24 cellular contexts compared by ENCODE assay signal in the genomic region with DNA sequence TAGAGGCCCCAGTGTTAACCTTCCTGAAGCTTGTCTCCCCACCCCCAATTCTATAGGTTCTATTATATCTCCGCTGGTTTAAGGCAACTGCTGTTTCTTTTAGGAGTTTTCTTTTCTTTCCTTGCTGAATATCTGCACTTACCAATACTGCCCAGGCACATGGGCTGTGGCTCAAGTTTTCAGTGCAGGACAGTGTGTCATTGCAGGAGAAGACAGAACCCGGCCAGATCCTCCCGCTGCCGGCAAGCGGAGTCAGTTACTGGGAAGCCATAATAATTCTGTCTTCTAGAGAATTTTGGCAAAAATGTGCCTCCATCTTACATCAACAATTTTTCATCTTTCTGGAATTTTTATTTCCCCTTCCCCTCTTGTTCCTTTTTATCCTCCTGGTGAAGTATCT.
"Had no signal": no experiment of that assay in that cellular context is flagged by ENCODE, and none has a peak within 500 bp of the region (broad histone marks: within the 10 kb centered on the region; RNA-seq: fewer than 3 reads in every experiment).

No MANE protein-coding gene starts in this region.

- H3K4me2 ChIP-seq: hepatocyte had no signal

- H3K27ac ChIP-seq: heart left ventricle, hepatocyte, left ventricle myocardium inferior, ovary, prostate gland, sigmoid colon, spleen, suprapubic skin, thoracic aorta, tibial artery, upper lobe of right lung had no signal

- H3K4me1 Mint-ChIP-seq: memory B cell had no signal

- ATAC-seq: heart left ventricle; naive thymus-derived CD8-positive, alpha-beta T cell; right cardiac atrium; stimulated activated effector memory CD8-positive, alpha-beta T cell treated with anti-CD3 and anti-CD28 coated beads, Interleukin-12 subunit alpha, Interleukin-12 subunit beta, amount 100 ng/mL, for 72 hours; upper lobe of right lung had no signal

- H3K27ac Mint-ChIP-seq: memory B cell; naive thymus-derived CD8-positive, alpha-beta T cell; stimulated activated effector memory CD8-positive, alpha-beta T cell treated with anti-CD3 and anti-CD28 coated beads, Interleukin-12 subunit alpha, Interleukin-12 subunit beta, amount 100 ng/mL, for 72 hours; stimulated activated naive CD8-positive, alpha-beta T cell treated with anti-CD3 and anti-CD28 coated beads, Interleukin-15, Interleukin-2, amounts not matched to agents 100 ng/mL and 50 ng/mL, for 24 hours had no signal

- H3K36me3 Mint-ChIP-seq: stimulated activated effector memory CD8-positive, alpha-beta T cell treated with anti-CD3 and anti-CD28 coated beads, Interleukin-12 subunit alpha, Interleukin-12 subunit beta, amount 100 ng/mL, for 72 hours had no signal

- DNase-seq: glutamatergic neuron; heart left ventricle; islet precursor cell; left ventricle myocardium inferior; naive thymus-derived CD8-positive, alpha-beta T cell; ovary; retina; right cardiac atrium; sigmoid colon; small intestine; spleen; stimulated activated CD4-positive, alpha-beta T cell treated with anti-CD3 and anti-CD28 coated beads, Interleukin-4, amount 100 ng/mL, for 24 hours; stimulated activated naive CD4-positive, alpha-beta T cell; tibial artery; trophoblast cell; upper lobe of right lung had no signal

- H3K27me3 ChIP-seq: heart left ventricle, hepatocyte, ovary, sigmoid colon, spleen, suprapubic skin, tibial artery, upper lobe of right lung had no signal

- H3K4me3 ChIP-seq: heart left ventricle, hepatocyte, left ventricle myocardium inferior, lung, ovary, prostate gland, sigmoid colon, spleen, suprapubic skin, thoracic aorta, tibial artery, upper lobe of right lung had no signal

- H3K36me3 ChIP-seq: heart left ventricle, left ventricle myocardium inferior, ovary, prostate gland, sigmoid colon, spleen, suprapubic skin, thoracic aorta, tibial artery, upper lobe of right lung had no signal

- H3K4me1 ChIP-seq: prostate gland, spleen, upper lobe of right lung had no signal

- H3K4me3 Mint-ChIP-seq: memory B cell; naive thymus-derived CD8-positive, alpha-beta T cell; stimulated activated effector memory CD8-positive, alpha-beta T cell treated with anti-CD3 and anti-CD28 coated beads, Interleukin-12 subunit alpha, Interleukin-12 subunit beta, amount 100 ng/mL, for 72 hours; stimulated activated naive CD8-positive, alpha-beta T cell treated with anti-CD3 and anti-CD28 coated beads, Interleukin-15, Interleukin-2, amounts not matched to agents 100 ng/mL and 50 ng/mL, for 24 hours had no signal

- H3K9me3 ChIP-seq: heart left ventricle, left ventricle myocardium inferior, ovary, prostate gland, sigmoid colon, spleen, suprapubic skin, thoracic aorta, tibial artery, upper lobe of right lung had no signal

- H3K9me3 Mint-ChIP-seq: memory B cell; stimulated activated effector memory CD8-positive, alpha-beta T cell treated with anti-CD3 and anti-CD28 coated beads, Interleukin-12 subunit alpha, Interleukin-12 subunit beta, amount 100 ng/mL, for 72 hours; stimulated activated naive CD8-positive, alpha-beta T cell treated with anti-CD3 and anti-CD28 coated beads, Interleukin-15, Interleukin-2, amounts not matched to agents 100 ng/mL and 50 ng/mL, for 24 hours had no signal

- H2AFZ ChIP-seq: hepatocyte had no signal

- H3K27me3 Mint-ChIP-seq: memory B cell; naive thymus-derived CD8-positive, alpha-beta T cell; stimulated activated naive CD8-positive, alpha-beta T cell treated with anti-CD3 and anti-CD28 coated beads, Interleukin-15, Interleukin-2, amounts not matched to agents 100 ng/mL and 50 ng/mL, for 24 hours had no signal
